In the genomic region with DNA sequence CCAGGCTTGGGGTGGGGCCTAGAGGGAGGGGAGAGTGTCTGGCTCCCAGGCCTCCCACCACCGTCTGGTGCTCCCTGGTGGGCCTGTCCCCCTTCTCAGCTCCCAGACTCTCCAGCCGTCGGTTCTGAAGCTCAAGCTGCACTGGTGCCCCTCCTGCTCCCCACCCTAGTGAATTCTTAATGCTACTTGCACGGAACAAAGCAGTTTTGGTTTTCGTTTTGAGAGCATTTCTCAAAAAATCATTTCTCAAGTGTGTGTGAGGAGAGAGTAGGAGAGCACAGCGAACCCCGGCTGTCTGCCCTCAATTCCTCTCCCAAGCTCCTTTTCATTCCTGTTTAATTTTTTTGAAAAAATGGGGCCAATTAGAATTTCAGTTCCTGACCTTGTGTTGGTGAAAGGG, we compare ENCODE assay signal across 20 cellular contexts. TPM values are rescaled to one million over a fixed set of nuclear protein-coding genes. Genes with fewer than 3 reads are reported as not detected.
DNase-seq lines count a peak whose midpoint lies in the region; ATAC-seq, FAIRE-seq and TF ChIP-seq lines count a peak whose summit lies in the region.
"Had no signal": no experiment of that assay in that cellular context is flagged by ENCODE, and none has a peak within 500 bp of the region (broad histone marks: within the 10 kb centered on the region; RNA-seq: fewer than 3 reads in every experiment).

No MANE protein-coding gene starts in this region.

- no peaks in the 10 kb centered on the region for H3K36me3 Mint-ChIP-seq in natural killer cell
- H3K36me3 Mint-ChIP-seq: CD14-positive monocyte had no signal

- no peak overlapping the region for H3K4me3 Mint-ChIP-seq in natural killer cell
- H3K4me3 Mint-ChIP-seq: B cell, CD14-positive monocyte had no signal

- CTCF ChIA-PET in A549 (lab: Yijun Ruan, JAX): interaction anchor here (0.8 to 38.0 kb wide), 10 partner anchors 10 to 439 kb away, joined by 3 to 1029 read pairs (median 3); no protein-coding TSS in a partner anchor

- no peaks in the 10 kb centered on the region for H3K27me3 Mint-ChIP-seq in natural killer cell (ENCODE audit: low read depth in 2 of 2)

- no peaks in the 10 kb centered on the region for H3K9me3 Mint-ChIP-seq in natural killer cell

- no peak for TF ChIP-seq CTCF in A549 (IDR thresholded peaks at IDR 0.05)
- no peak for TF ChIP-seq CTCF in OCI-LY3 (IDR thresholded peaks at IDR 0.05; ENCODE audit: low read depth, low read length)
- TF ChIP-seq CTCF in colonic mucosa (IDR thresholded peaks at IDR 0.05): no peak
- TF ChIP-seq CTCF in natural killer cell (IDR thresholded peaks at IDR 0.05): no peak

- intact Hi-C loops in colonic mucosa (cut with DNase I) (no loop called here), natural killer cell (cut with micrococcal nuclease) (no loop called here)

- POLR2A ChIA-PET in A549 (lab: Yijun Ruan, JAX): interaction anchor here (1.1 to 1.5 kb wide), 2 partner anchors 298 to 312 kb away, joined by 3 to 6 read pairs; no protein-coding TSS in a partner anchor

- peaks cover 7% of the 10 kb centered on the region for H3K9me3 ChIP-seq in A549
- no peaks in the 10 kb centered on the region for H3K9me3 ChIP-seq in OCI-LY3 (ENCODE audit: insufficient read depth, low read length)
- H3K9me3 ChIP-seq in colonic mucosa: no peaks in the 10 kb centered on the region
- H3K9me3 ChIP-seq in mucosa of rectum (ENCODE audit: control insufficient read depth in 2 of 2, low read length in 2 of 2): no peaks in the 10 kb centered on the region

- peak overlapping the region; percentile 69 for H2AFZ ChIP-seq in OCI-LY3 (ENCODE audit: low read depth, low read length)

- H3K27me3 ChIP-seq in OCI-LY3 (ENCODE audit: low read depth, low read length) (peaks cover 7% of the 10 kb centered on the region), colonic mucosa (no peaks in the 10 kb centered on the region), mucosa of rectum (ENCODE audit: control insufficient read depth in 2 of 2, insufficient read depth in 2 of 2, low read length in 2 of 2) (no peaks in the 10 kb centered on the region)
- H3K27me3 ChIP-seq: SJCRH30 had no signal

- no peak for TF ChIP-seq RAD21 in A549 (conservative IDR thresholded peaks at IDR 0.05 in 1 of 2, IDR thresholded peaks at IDR 0.05 in 1 of 2)

- H3K4me3 ChIP-seq in A549: no peak overlapping the region
- no peak overlapping the region; the same call in 1 of the 2 replicates for H3K4me3 ChIP-seq in OCI-LY3 (ENCODE audit: low read length)
- H3K4me3 ChIP-seq in colonic mucosa: no peak overlapping the region
- H3K4me3 ChIP-seq in mucosa of rectum (ENCODE audit: low read length in 2 of 2): no peak overlapping the region
- H3K4me3 ChIP-seq: SJCRH30 had no signal

- WGBS in A549 (ENCODE audit: missing lambda C conversion rate): 73% methylated on average over 7 of the region's 7 CpGs

- no peak overlapping the region for H3K27ac Mint-ChIP-seq in natural killer cell
- H3K27ac Mint-ChIP-seq: B cell had no signal

- ATAC-seq in A549: no peak
- ATAC-seq in HG03521 (IDR thresholded peaks at IDR 0.05; ENCODE audit: unreplicated experiment): no peak
- no peak for ATAC-seq in natural killer cell
- ATAC-seq: Panc1 had no signal

- H3K79me2 ChIP-seq in OCI-LY3 (ENCODE audit: low read length): no peaks in the 10 kb centered on the region

- no peaks in the 10 kb centered on the region for H3K36me3 ChIP-seq in OCI-LY3 (replicated peaks; ENCODE audit: low read depth, low read length)
- H3K36me3 ChIP-seq in colonic mucosa: no peaks in the 10 kb centered on the region
- H3K36me3 ChIP-seq in mucosa of rectum (ENCODE audit: control insufficient read depth in 2 of 2, insufficient read depth in 2 of 2, low read length in 2 of 2): no peaks in the 10 kb centered on the region
- H3K36me3 ChIP-seq: SJCRH30 had no signal

- DNase-seq in A549 (ENCODE audit: low read depth in 1 of 2, low spot score in 1 of 2) (no peak), colonic mucosa (peak; percentile 40), SW 1271 (lab: John Stamatoyannopoulos, UW) (no peak), natural killer cell (no peak), frontal cortex (ENCODE audit: low spot score in 2 of 2) (no peak)
- DNase-seq: EL; GF-D8; MM.1S; NCI-H1048; NCI-H1417 treated with DMSO at 0.1 percent for 48 hours; NCI-H187; NCI-H69; NK-92 treated with Interleukin-12 subunit alpha and Interleukin-12 subunit beta, amount 100 ng/mL, for 24 hours; SJCRH30 had no signal

- H3K27ac ChIP-seq in A549: peak overlapping the region; percentile 55 to 80; a peak in 5 of 6 replicates
- no peak overlapping the region for H3K27ac ChIP-seq in OCI-LY3 (ENCODE audit: low read length)
- peak overlapping the region; percentile 47 for H3K27ac ChIP-seq in colonic mucosa
- peak overlapping the region; percentile 65 to 72 for H3K27ac ChIP-seq in mucosa of rectum (ENCODE audit: low read depth in 2 of 2, low read length in 2 of 2)
- H3K27ac ChIP-seq: SJCRH30 had no signal

- H3K4me1 Mint-ChIP-seq in natural killer cell: no peaks in the 10 kb centered on the region
- H3K4me1 Mint-ChIP-seq: B cell, CD14-positive monocyte had no signal

- FAIRE-seq in A549 (lab: Jason Lieb, UNC) (no peak), frontal cortex (lab: Jason Lieb, UNC) (no peak)

- peak overlapping the region; percentile 57; the same call in 2 of the 3 replicates for H3K4me2 ChIP-seq in A549
- H3K4me2 ChIP-seq in OCI-LY3 (ENCODE audit: low read length): peak overlapping the region; percentile 41

- H3K4me1 ChIP-seq in A549: peaks cover 58% of the 10 kb centered on the region
- peaks cover 8% of the 10 kb centered on the region for H3K4me1 ChIP-seq in OCI-LY3 (ENCODE audit: low read length)
- peaks cover 18% of the 10 kb centered on the region for H3K4me1 ChIP-seq in colonic mucosa
- peaks cover 36 to 47% of the 10 kb centered on the region in 2 donors for H3K4me1 ChIP-seq in mucosa of rectum (ENCODE audit: control insufficient read depth in 2 of 2, insufficient read depth in 2 of 2, low read length in 2 of 2)

- H4K20me1 ChIP-seq in OCI-LY3 (ENCODE audit: insufficient read depth, low read length): no peaks in the 10 kb centered on the region

- no peak for TF ChIP-seq EP300 in A549 (IDR thresholded peaks at IDR 0.05)

- no peak for TF ChIP-seq POLR2A in A549 (IDR thresholded peaks at IDR 0.05; ENCODE audit: low read length)

- no peak overlapping the region for H3K9ac ChIP-seq in OCI-LY3 (ENCODE audit: low read length)
- H3K9ac ChIP-seq in colonic mucosa (ENCODE audit: low read depth in 2 of 2, low read length in 2 of 2): peak overlapping the region in 1 of 2 donors; percentile 72
- H3K9ac ChIP-seq in mucosa of rectum (ENCODE audit: low read depth in 1 of 2, low read length in 2 of 2): peak overlapping the region in 1 of 2 donors; percentile 52

TF ChIP-seq in A549, 52 proteins besides CTCF, POLR2A, EP300 and RAD21 (continues in another document):
- TF ChIP-seq HDAC2 (IDR thresholded peaks at IDR 0.05) (no peak), MAZ (IDR thresholded peaks at IDR 0.05; ENCODE audit: borderline replicate concordance, low read depth, low read length) (no peak), JUNB (IDR thresholded peaks at IDR 0.05) (no peak), RFX5 (IDR thresholded peaks at IDR 0.05) (no peak), TFCP2L1 (CRISPR knock-in tag; IDR thresholded peaks at IDR 0.05) (no peak), SREBF2 (IDR thresholded peaks at IDR 0.05) (no peak), ZC3H11A (IDR thresholded peaks at IDR 0.05) (no peak), JUN (IDR thresholded peaks at IDR 0.05) (no peak)
- TF ChIP-seq, protein P1, sequence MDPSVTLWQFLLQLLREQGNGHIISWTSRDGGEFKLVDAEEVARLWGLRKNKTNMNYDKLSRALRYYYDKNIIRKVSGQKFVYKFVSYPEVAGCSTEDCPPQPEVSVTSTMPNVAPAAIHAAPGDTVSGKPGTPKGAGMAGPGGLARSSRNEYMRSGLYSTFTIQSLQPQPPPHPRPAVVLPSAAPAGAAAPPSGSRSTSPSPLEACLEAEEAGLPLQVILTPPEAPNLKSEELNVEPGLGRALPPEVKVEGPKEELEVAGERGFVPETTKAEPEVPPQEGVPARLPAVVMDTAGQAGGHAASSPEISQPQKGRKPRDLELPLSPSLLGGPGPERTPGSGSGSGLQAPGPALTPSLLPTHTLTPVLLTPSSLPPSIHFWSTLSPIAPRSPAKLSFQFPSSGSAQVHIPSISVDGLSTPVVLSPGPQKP (IDR thresholded peaks at IDR 0.05; ENCODE audit: low read depth, low read length): no peak
- TF ChIP-seq, protein P2, sequence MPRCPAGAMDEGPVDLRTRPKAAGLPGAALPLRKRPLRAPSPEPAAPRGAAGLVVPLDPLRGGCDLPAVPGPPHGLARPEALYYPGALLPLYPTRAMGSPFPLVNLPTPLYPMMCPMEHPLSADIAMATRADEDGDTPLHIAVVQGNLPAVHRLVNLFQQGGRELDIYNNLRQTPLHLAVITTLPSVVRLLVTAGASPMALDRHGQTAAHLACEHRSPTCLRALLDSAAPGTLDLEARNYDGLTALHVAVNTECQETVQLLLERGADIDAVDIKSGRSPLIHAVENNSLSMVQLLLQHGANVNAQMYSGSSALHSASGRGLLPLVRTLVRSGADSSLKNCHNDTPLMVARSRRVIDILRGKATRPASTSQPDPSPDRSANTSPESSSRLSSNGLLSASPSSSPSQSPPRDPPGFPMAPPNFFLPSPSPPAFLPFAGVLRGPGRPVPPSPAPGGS (IDR thresholded peaks at IDR 0.05): no peak
- TF ChIP-seq, protein P3, sequence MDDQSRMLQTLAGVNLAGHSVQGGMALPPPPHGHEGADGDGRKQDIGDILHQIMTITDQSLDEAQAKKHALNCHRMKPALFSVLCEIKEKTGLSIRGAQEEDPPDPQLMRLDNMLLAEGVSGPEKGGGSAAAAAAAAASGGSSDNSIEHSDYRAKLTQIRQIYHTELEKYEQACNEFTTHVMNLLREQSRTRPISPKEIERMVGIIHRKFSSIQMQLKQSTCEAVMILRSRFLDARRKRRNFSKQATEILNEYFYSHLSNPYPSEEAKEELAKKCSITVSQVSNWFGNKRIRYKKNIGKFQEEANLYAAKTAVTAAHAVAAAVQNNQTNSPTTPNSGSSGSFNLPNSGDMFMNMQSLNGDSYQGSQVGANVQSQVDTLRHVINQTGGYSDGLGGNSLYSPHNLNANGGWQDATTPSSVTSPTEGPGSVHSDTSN (IDR thresholded peaks at IDR 0.05): no peak

RNA-seq across cellular contexts. Expression of a gene that starts 6.7 kb away (rescaled TPM):
- polyA plus RNA-seq in A549 (2011; rRNA removed): 16.8 and 25.1 TPM in 2 replicates
- 51.4 and 90.0 TPM in 2 replicates for polyA plus RNA-seq in A549 (2012; cell fraction: cytosol; rRNA removed)
- 63.3 and 123 TPM in 2 replicates for polyA plus RNA-seq in A549 (2012; cell fraction: nucleus; rRNA removed)
- 47.9 to 67.5 TPM (median 54.9 TPM) in 3 replicates for polyA plus RNA-seq in A549 (2017; fragmentation: RNase III; extraction: RNeasy Plus Mini Kit Qiagen cat#74134 plus additional on column Dnase treatment)
- 18.1 and 21.3 TPM in 2 replicates for polyA minus RNA-seq in A549 (2011; rRNA and poly(A)+ RNA removed)
- 1 to 10 TPM; 9.1 to 9.6 TPM for total RNA-seq in colonic mucosa
- 1 to 10 TPM; 1.4 to 3.9 (median 2.8) TPM for total RNA-seq in natural killer cell
- total RNA-seq in frontal cortex: 33.8 TPM
